2 cellular contexts compared by ENCODE assay signal in genomic region chr13:28059214-28059613, GRCh38.
A peak's percentile ranks its signal among the peaks of the same experiment; 100 is the strongest.
TF ChIP-seq lines count a peak whose summit lies in the region.

No MANE protein-coding gene starts in this region.

TF ChIP-seq in GM23338, 12 proteins besides CTCF, POLR2A, EP300 and RAD21:
- TF ChIP-seq POLR2AphosphoS5 (IDR thresholded peaks at IDR 0.05; ENCODE audit: low read depth) (no peak), CREB1 (CRISPR knock-in tag; IDR thresholded peaks at IDR 0.05; ENCODE audit: low read depth) (no peak), EZH2 (IDR thresholded peaks at IDR 0.05; ENCODE audit: low read depth, unreplicated experiment) (no peak), ZNF462 (CRISPR knock-in tag; IDR thresholded peaks at IDR 0.05) (no peak), JUNB (IDR thresholded peaks at IDR 0.05; ENCODE audit: unreplicated experiment) (no peak), ZNF331 (CRISPR knock-in tag; IDR thresholded peaks at IDR 0.05; ENCODE audit: low read depth) (no peak), STAT1 (IDR thresholded peaks at IDR 0.05; ENCODE audit: unreplicated experiment) (no peak), ZNF114 (CRISPR knock-in tag; IDR thresholded peaks at IDR 0.05) (no peak), REST (IDR thresholded peaks at IDR 0.05; ENCODE audit: unreplicated experiment) (no peak), EZH2phosphoT487 (IDR thresholded peaks at IDR 0.05; ENCODE audit: unreplicated experiment) (no peak), ETS1 (IDR thresholded peaks at IDR 0.05) (no peak), NANOG (IDR thresholded peaks at IDR 0.05; ENCODE audit: borderline replicate concordance) (no peak)
TF ChIP-seq in GM23338: peak in this region for 0.

TF ChIP-seq in K562, 482 proteins besides CTCF, POLR2A, EP300 and RAD21:
- TF ChIP-seq SMC3 (conservative IDR thresholded peaks at IDR 0.05; ENCODE audit: insufficient read depth, low read depth, low read length) (peak; percentile 50), NR2C1 (IDR thresholded peaks at IDR 0.05) (peak; percentile 68), NR2C1 (tag; IDR thresholded peaks at IDR 0.05) (peak; percentile 84), CEBPG (CRISPR knock-in tag; IDR thresholded peaks at IDR 0.05) (no peak), CEBPG (tag; conservative IDR thresholded peaks at IDR 0.05 in 1 of 2, IDR thresholded peaks at IDR 0.05 in 1 of 2) (no peak), NR2C2 (CRISPR knock-in tag; IDR thresholded peaks at IDR 0.05) (no peak), NR2C2 (tag; IDR thresholded peaks at IDR 0.05) (peak; percentile 68; the same call in 1 of the 2 replicates), MYNN (IDR thresholded peaks at IDR 0.05) (0 out of 2 replicates have a peak, but pooled peaks have one; percentile 33), MYNN (CRISPR knock-in tag; IDR thresholded peaks at IDR 0.05) (no peak), MEF2D (tag; conservative IDR thresholded peaks at IDR 0.05; ENCODE audit: low read depth) (no peak)
